Comparison of ENCODE assay signal across 36 cellular contexts in the genomic region with DNA sequence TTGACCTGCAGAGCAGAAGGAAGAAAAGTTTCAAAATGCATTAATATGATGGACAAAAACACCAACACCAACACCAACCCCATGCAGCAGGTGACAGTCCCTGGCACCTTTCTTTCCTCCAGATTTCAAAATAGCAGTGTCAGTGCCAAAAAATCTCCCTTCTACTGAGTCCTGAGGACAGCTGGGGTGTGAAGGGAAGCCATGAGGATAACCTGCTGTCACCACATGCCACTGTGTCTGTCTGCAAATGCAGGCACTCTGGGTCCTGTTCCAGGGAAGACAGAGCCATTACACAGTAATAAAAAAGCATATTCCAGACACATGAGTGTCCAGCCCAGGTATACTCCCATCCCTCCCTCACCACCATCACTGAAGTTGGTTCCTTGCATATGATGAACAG.
"Had no signal": no experiment of that assay in that cellular context is flagged by ENCODE, and none has a peak within 500 bp of the region (broad histone marks: within the 10 kb centered on the region; RNA-seq: fewer than 3 reads in every experiment).

No MANE protein-coding gene starts in this region.

- H3K4me2 ChIP-seq: KMS-11 had no signal

- H3K36me3 ChIP-seq: MG63 had no signal

- H3K27me3 ChIP-seq: MG63 had no signal

- DNase-seq: Karpas-422, Kasumi-1, MG63, MM.1S, MV-4-11, NCI-H1048, NCI-H1092, NCI-H1092 treated with DMSO at 0.1 percent for 48 hours, NCI-H1105, NCI-H1105 treated with DMSO at 0.1 percent for 48 hours, NCI-H1417, NCI-H1417 treated with DMSO at 0.1 percent for 48 hours, NCI-H1436, NCI-H1436 treated with DMSO at 0.1 percent for 48 hours, NCI-H146, NCI-H1694, NCI-H1694 treated with DMSO at 0.1 percent for 48 hours, NCI-H187, NCI-H187 treated with DMSO at 0.1 percent for 48 hours, NCI-H1930, NCI-H2029, NCI-H2029 treated with DMSO at 0.1 percent for 48 hours, NCI-H2081, NCI-H2081 treated with DMSO at 0.1 percent for 48 hours, NCI-H2107, NCI-H2171, NCI-H2171 treated with DMSO at 0.1 percent for 48 hours, NCI-H2227 treated with DMSO at 0.1 percent for 48 hours, NCI-H226, NCI-H345, NCI-H446, NCI-H446 treated with DMSO at 0.1 percent for 48 hours, NCI-H510A, NCI-H510A treated with DMSO at 0.1 percent for 48 hours, NCI-H524 had no signal

- H3K27ac ChIP-seq: KMS-11 had no signal

- H3K9ac ChIP-seq: KMS-11 had no signal

- H3K4me3 ChIP-seq: MG63 had no signal
